15 cellular contexts compared by ENCODE assay signal in genomic region chr9:129322641-129323375, GRCh38.
DNase-seq lines count a peak whose midpoint lies in the region; ATAC-seq, FAIRE-seq and TF ChIP-seq lines count a peak whose summit lies in the region.
"Had no signal": no experiment of that assay in that cellular context is flagged by ENCODE, and none has a peak within 500 bp of the region (broad histone marks: within the 10 kb centered on the region; RNA-seq: fewer than 3 reads in every experiment).

No MANE protein-coding gene starts in this region.

- no TSS peak for BruUV-seq in Caco-2 (replicated peaks; lab: Mats Ljungman, UMichigan)
- no TSS peak for BruUV-seq in MCF 10A (replicated peaks; lab: Mats Ljungman, UMichigan)

- intact Hi-C loops in Caco-2 (cut with micrococcal nuclease; ENCODE audit: unreplicated experiment) (no loop called here), kidney (cut with DNase I) (no loop called here), sciatic nerve (cut with DNase I) (no loop called here), MCF 10A (cut with micrococcal nuclease) (no loop called here)

- H3K36me3 Mint-ChIP-seq in Caco-2 (ENCODE audit: insufficient read depth, unreplicated experiment) (no peaks in the 10 kb centered on the region), MCF 10A (ENCODE audit: insufficient read depth, unreplicated experiment) (no peaks in the 10 kb centered on the region)
- H3K36me3 Mint-ChIP-seq: activated CD8-positive, alpha-beta memory T cell treated with anti-CD3 and anti-CD28 coated beads, Interleukin-2, amount 10 ng/mL, durations not matched to agents 7 days and 5 days; activated naive CD8-positive, alpha-beta T cell; naive thymus-derived CD8-positive, alpha-beta T cell had no signal

- DNase-seq in Caco-2 (peak in 1 of 2 experiments; percentile 11), adipocyte (ENCODE audit: low read depth) (no peak), kidney (peak; percentile 43), sciatic nerve (ENCODE audit: low spot score) (peak; percentile 48), NCI-H2227 (lab: John Stamatoyannopoulos, UW; ENCODE audit: unreplicated experiment) (no peak), SHP77 treated with DMSO at 0.1 percent for 48 hours (lab: John Stamatoyannopoulos, UW) (no peak), MCF 10A (ENCODE audit: unreplicated experiment) (no peak)
- DNase-seq: activated CD8-positive, alpha-beta memory T cell treated with anti-CD3 and anti-CD28 coated beads, Interleukin-2, amount 10 ng/mL, durations not matched to agents 7 days and 5 days; DND-41; naive thymus-derived CD8-positive, alpha-beta T cell; NCI-H1694; OCI-M1 had no signal

- H3K27ac Mint-ChIP-seq in Caco-2 (ENCODE audit: unreplicated experiment) = peak overlapping the region; percentile 55
- H3K27ac Mint-ChIP-seq in MCF 10A (ENCODE audit: low read depth, unreplicated experiment) = no peak overlapping the region
- H3K27ac Mint-ChIP-seq: activated CD8-positive, alpha-beta memory T cell treated with anti-CD3 and anti-CD28 coated beads, Interleukin-2, amount 10 ng/mL, durations not matched to agents 7 days and 5 days; B cell had no signal

- H3K9me3 Mint-ChIP-seq in Caco-2 (ENCODE audit: unreplicated experiment) (no peaks in the 10 kb centered on the region), MCF 10A (ENCODE audit: unreplicated experiment) (no peaks in the 10 kb centered on the region)
- H3K9me3 Mint-ChIP-seq: naive thymus-derived CD8-positive, alpha-beta T cell had no signal

- H3K27me3 Mint-ChIP-seq in Caco-2 (ENCODE audit: insufficient read depth, unreplicated experiment) = no peaks in the 10 kb centered on the region
- no peaks in the 10 kb centered on the region for H3K27me3 Mint-ChIP-seq in MCF 10A (ENCODE audit: insufficient read depth, unreplicated experiment)
- H3K27me3 Mint-ChIP-seq: activated naive CD8-positive, alpha-beta T cell had no signal

- H3K9ac ChIP-seq in adipocyte (ENCODE audit: low read length) = peak overlapping the region; percentile 90
- H3K9ac ChIP-seq in kidney (ENCODE audit: low read length in 2 of 2) = peak overlapping the region in 1 of 2 donors; percentile 36

- CTCF ChIA-PET in Caco-2 (lab: Charles Lee) = interaction anchor here (0.6 to 1.5 kb wide), 2 partner anchors 12 to 238 kb away, joined by 4 read pairs; no protein-coding TSS in a partner anchor
- CTCF ChIA-PET in MCF 10A (lab: Yijun Ruan, JAX) = no interaction called here

- TF ChIP-seq CTCF in Caco-2 (IDR thresholded peaks at IDR 0.05; ENCODE audit: insufficient read depth in 1 of 2, low read depth in 1 of 2, low read length in 1 of 2, severe bottlenecking in 1 of 2, unreplicated experiment in 1 of 2) (no peak), kidney (IDR thresholded peaks at IDR 0.05; ENCODE audit: borderline replicate concordance, extremely low read depth, insufficient read depth) (no peak), MCF 10A (IDR thresholded peaks at IDR 0.05; ENCODE audit: unreplicated experiment) (no peak)

- POLR2A ChIA-PET in Caco-2 (lab: Charles Lee) = interaction anchor here (1.2 to 1.8 kb wide), 2 partner anchors 11 to 145 kb away, joined by 4 to 8 read pairs; partner anchors contain the start of gene IER5L
- POLR2A ChIA-PET in MCF 10A (lab: Yijun Ruan, JAX) = no interaction called here

- no peak for FAIRE-seq in kidney (lab: Jason Lieb, UNC)

- peaks cover 43% of the 10 kb centered on the region for H3K4me1 ChIP-seq in Caco-2
- H3K4me1 ChIP-seq in adipocyte (ENCODE audit: control insufficient read depth, insufficient read depth, low read length) = peaks cover 70% of the 10 kb centered on the region
- H3K4me1 ChIP-seq in kidney (ENCODE audit: control insufficient read depth in 1 of 2, insufficient read depth in 1 of 2, low read depth in 1 of 2, low read length in 2 of 2) = peaks cover 25 to 36% of the 10 kb centered on the region in 2 donors

- H3K36me3 ChIP-seq in Caco-2 (ENCODE audit: control insufficient read depth, insufficient read depth, low read length) (no peaks in the 10 kb centered on the region), adipocyte (ENCODE audit: control insufficient read depth, insufficient read depth, low read length, severe bottlenecking) (no peaks in the 10 kb centered on the region), kidney (ENCODE audit: control insufficient read depth in 1 of 2, insufficient read depth in 2 of 2, low read length in 2 of 2) (no peaks in the 10 kb centered on the region)

- no peak overlapping the region for H3K4me3 ChIP-seq in Caco-2 (ENCODE audit: low read depth, low read length)
- H3K4me3 ChIP-seq in adipocyte (ENCODE audit: low read length) = peak overlapping the region; percentile 77
- H3K4me3 ChIP-seq in kidney (ENCODE audit: low read length in 2 of 2) = no peak overlapping the region

- H3K4me1 Mint-ChIP-seq in Caco-2 (ENCODE audit: low read depth, unreplicated experiment) (peaks cover 38% of the 10 kb centered on the region), MCF 10A (ENCODE audit: insufficient read depth, unreplicated experiment) (peaks cover 10% of the 10 kb centered on the region)

- H3K27ac ChIP-seq in kidney (ENCODE audit: low read depth in 2 of 2, low read length in 2 of 2) = peak overlapping the region; percentile 82 to 95

- H3K9me3 ChIP-seq in Caco-2 (no peaks in the 10 kb centered on the region), adipocyte (ENCODE audit: control insufficient read depth, low read length) (no peaks in the 10 kb centered on the region), kidney (ENCODE audit: control insufficient read depth in 1 of 2, low read length in 2 of 2) (no peaks in the 10 kb centered on the region)

- ATAC-seq in sciatic nerve (no peak), HG03025 (IDR thresholded peaks at IDR 0.05; ENCODE audit: low FRiP score, unreplicated experiment) (no peak)
- ATAC-seq: activated CD8-positive, alpha-beta memory T cell treated with anti-CD3 and anti-CD28 coated beads, Interleukin-2, amount 10 ng/mL, durations not matched to agents 7 days and 5 days; naive thymus-derived CD8-positive, alpha-beta T cell had no signal

- no peaks in the 10 kb centered on the region for H3K27me3 ChIP-seq in Caco-2 (replicated peaks; ENCODE audit: control insufficient read depth, insufficient read depth, low read length)
- no peaks in the 10 kb centered on the region for H3K27me3 ChIP-seq in adipocyte (replicated peaks; ENCODE audit: control insufficient read depth, insufficient read depth, low read length)

- H3K4me3 Mint-ChIP-seq in Caco-2 (ENCODE audit: unreplicated experiment) (no peak overlapping the region), MCF 10A (ENCODE audit: unreplicated experiment) (no peak overlapping the region)
- H3K4me3 Mint-ChIP-seq: activated CD8-positive, alpha-beta memory T cell treated with anti-CD3 and anti-CD28 coated beads, Interleukin-2, amount 10 ng/mL, durations not matched to agents 7 days and 5 days; activated naive CD8-positive, alpha-beta T cell; B cell had no signal

Comparison
In these comparisons a context has a peak if more than half of its experiments do, and no peak if none do; other contexts are left out.
1. DNase-seq: peak in kidney (single experiment) and sciatic nerve (single experiment); none in adipocyte (single experiment), NCI-H2227 (single experiment), SHP77 treated with DMSO at 0.1 percent for 48 hours (single experiment) and MCF 10A (single experiment).